ENCODE assay signal across 8 cellular contexts in the genomic region with DNA sequence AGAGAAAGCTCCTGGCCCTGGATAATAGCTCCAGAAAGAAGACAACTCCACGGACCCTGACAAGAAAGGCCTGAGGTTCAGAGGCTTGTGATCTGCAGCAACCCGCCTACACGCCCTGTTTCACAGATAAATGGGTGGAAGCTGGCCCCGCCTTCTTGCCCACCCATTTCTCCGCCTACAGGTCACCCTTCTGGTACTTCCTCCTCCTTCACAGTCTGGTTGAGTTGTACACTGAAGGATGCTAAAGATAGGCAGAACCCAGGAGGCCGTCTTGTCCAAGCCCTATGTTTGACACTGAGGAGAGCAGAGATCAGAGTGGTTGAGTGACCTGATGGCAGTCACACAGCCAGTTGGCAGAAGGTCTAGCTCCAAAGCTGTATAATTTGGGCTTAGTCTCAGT. TPM values are rescaled to one million over a fixed set of nuclear protein-coding genes. Genes with fewer than 3 reads are reported as not detected.
DNase-seq lines count a peak whose midpoint lies in the region; ATAC-seq and TF ChIP-seq lines count a peak whose summit lies in the region.

No MANE protein-coding gene starts in this region.

- no TSS peak for BruUV-seq in Panc1 (replicated peaks; lab: Mats Ljungman, UMichigan)

- DNase-seq in BE2C, result peak; percentile 57
- no peak for DNase-seq in Panc1 (ENCODE audit: low read depth, low spot score)
- peak; percentile 20 for DNase-seq in activated gamma-delta T cell treated with anti-CD3 and anti-CD28 coated beads, Interleukin-2, amount 50 U/mL, for 16 hours (ENCODE audit: low read depth)
- peak; percentile 76 for DNase-seq in stimulated activated CD8-positive, alpha-beta memory T cell treated with anti-CD3 and anti-CD28 coated beads, Interleukin-4, amount 100 ng/mL, for 48 hours
- DNase-seq in NCI-H2227 treated with DMSO at 0.1 percent for 48 hours (lab: John Stamatoyannopoulos, UW), result no peak
- DNase-seq in NCI-H524 (lab: John Stamatoyannopoulos, UW), result no peak
- no peak for DNase-seq in RKO (ENCODE audit: low spot score)

- TF ChIP-seq CTCF in BE2C (IDR thresholded peaks at IDR 0.05; ENCODE audit: low read depth, low read length) (no peak), Panc1 (IDR thresholded peaks at IDR 0.05) (no peak)

- H3K27ac ChIP-seq in Panc1 (ENCODE audit: low read length), result no peak overlapping the region

- in situ Hi-C loops in Panc1 (cut with HindIII; ENCODE audit: low pct_unique_long_range_greater_than_20kb, low sequenced_read_pairs), result no loop called here

- intact Hi-C loops in Panc1 (cut with micrococcal nuclease; ENCODE audit: unreplicated experiment), result no loop called here

- H3K36me3 ChIP-seq in BE2C (no peaks in the 10 kb centered on the region), Panc1 (ENCODE audit: control insufficient read depth, insufficient read depth, low read length) (no peaks in the 10 kb centered on the region)

- no peaks in the 10 kb centered on the region for H3K9me3 ChIP-seq in BE2C
- H3K9me3 ChIP-seq in Panc1 (ENCODE audit: control insufficient read depth, insufficient read depth, low read depth, low read length), result no peaks in the 10 kb centered on the region

- ATAC-seq in GM21515 (IDR thresholded peaks at IDR 0.05; ENCODE audit: unreplicated experiment), result peak; percentile 80
- ATAC-seq in Panc1, result peak; percentile 31; the same call in 1 of the 2 replicates

- H3K4me1 ChIP-seq in BE2C (no peaks in the 10 kb centered on the region; the same call in 1 of the 2 replicates), Panc1 (ENCODE audit: control insufficient read depth, insufficient read depth, low read length) (no peaks in the 10 kb centered on the region)

- no peaks in the 10 kb centered on the region for H3K27me3 ChIP-seq in BE2C
- no peaks in the 10 kb centered on the region for H3K27me3 ChIP-seq in Panc1 (ENCODE audit: control insufficient read depth, insufficient read depth, low read length)

- CTCF ChIA-PET in Panc1 (lab: Charles Lee), result no interaction called here

- POLR2A ChIA-PET in Panc1 (lab: Charles Lee), result no interaction called here

- H3K4me3 ChIP-seq in BE2C (ENCODE audit: low read depth, low read length), result no peak overlapping the region
- no peak overlapping the region for H3K4me3 ChIP-seq in Panc1 (ENCODE audit: low read depth in 2 of 2, low read length in 2 of 2)

RNA-seq across cellular contexts. Expression of gene MDGA1, which starts 34.2 kb away (rescaled TPM):
- polyA plus RNA-seq in BE2C (2012; ENCODE audit: insufficient read depth, insufficient read length, low read depth), result 1.9 TPM
- 36.5 TPM for total RNA-seq in Panc1 (2021; ENCODE audit: unreplicated experiment)
- 13.6 TPM for polyA plus RNA-seq in Panc1 (2012; ENCODE audit: insufficient read length)

Comparison
In these comparisons a context has a peak if more than half of its experiments do, and no peak if none do; other contexts are left out.
1. DNase-seq: peak in BE2C (single experiment), activated gamma-delta T cell treated with anti-CD3 and anti-CD28 coated beads, Interleukin-2, amount 50 U/mL, for 16 hours (single experiment) and stimulated activated CD8-positive, alpha-beta memory T cell treated with anti-CD3 and anti-CD28 coated beads, Interleukin-4, amount 100 ng/mL, for 48 hours (single experiment); none in Panc1 (single experiment), NCI-H2227 treated with DMSO at 0.1 percent for 48 hours (single experiment), NCI-H524 (0 of 2) and RKO (single experiment).